In the genomic region with DNA sequence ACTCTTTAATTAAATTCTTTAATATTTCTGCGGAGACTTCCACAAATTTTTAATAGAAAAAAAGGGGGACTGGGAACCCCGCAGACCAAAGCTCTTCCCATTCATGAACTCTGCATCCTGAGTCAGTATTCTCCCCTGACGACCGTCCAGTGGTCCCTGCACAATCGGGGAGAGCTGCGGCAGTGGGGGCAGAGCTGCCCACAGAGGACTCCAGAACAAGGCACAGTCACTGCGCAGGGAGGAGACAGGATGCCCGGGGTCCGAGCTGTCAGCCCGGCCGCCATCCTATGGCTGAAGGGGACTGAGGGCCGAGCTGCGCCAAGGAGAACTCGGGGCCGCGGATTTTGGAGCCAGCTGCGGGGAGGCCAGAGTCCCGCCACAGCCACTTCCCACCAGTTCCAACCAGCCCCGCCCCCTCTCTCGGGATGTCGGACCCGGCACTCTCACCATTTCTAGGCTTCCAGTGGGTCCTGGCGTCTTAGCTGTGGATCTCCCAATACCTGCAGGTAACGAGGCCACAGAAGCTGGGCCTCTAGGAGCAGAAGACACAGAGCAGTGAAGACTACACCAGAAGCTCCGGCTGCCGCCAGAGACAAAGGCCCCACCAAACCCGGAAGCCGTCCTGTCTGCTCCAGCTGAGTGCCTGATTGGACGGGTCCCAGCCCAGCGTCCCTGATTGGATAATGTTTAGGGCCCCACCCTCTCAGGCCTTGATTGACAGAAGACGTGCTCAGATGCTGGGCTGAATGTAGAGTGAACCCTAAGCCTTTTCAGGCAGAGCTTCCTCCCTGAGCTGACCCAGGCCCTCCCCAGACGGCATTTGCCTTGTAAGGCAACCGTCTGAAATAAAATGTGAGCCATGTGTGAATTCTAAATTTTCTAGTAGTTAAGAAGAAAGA, we compare ENCODE assay signal across 7 cellular contexts.
DNase-seq lines count a peak whose midpoint lies in the region; ATAC-seq and TF ChIP-seq lines count a peak whose summit lies in the region.

A gene with protein sequence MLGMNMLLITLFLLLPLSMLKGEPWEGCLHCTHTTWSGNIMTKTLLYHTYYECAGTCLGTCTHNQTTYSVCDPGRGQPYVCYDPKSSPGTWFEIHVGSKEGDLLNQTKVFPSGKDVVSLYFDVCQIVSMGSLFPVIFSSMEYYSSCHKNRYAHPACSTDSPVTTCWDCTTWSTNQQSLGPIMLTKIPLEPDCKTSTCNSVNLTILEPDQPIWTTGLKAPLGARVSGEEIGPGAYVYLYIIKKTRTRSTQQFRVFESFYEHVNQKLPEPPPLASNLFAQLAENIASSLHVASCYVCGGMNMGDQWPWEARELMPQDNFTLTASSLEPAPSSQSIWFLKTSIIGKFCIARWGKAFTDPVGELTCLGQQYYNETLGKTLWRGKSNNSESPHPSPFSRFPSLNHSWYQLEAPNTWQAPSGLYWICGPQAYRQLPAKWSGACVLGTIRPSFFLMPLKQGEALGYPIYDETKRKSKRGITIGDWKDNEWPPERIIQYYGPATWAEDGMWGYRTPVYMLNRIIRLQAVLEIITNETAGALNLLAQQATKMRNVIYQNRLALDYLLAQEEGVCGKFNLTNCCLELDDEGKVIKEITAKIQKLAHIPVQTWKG (minus strand): TSS at position 594 of the 899 bp plus-strand sequence. CDS start 13,661 bp downstream, outside the sequence.

- peak; percentile 96 for TF ChIP-seq POLR2A in GM18505 (IDR thresholded peaks at IDR 0.05; ENCODE audit: borderline replicate concordance, extremely low read depth, insufficient read depth, insufficient read length)

- H3K4me3 ChIP-seq in astrocyte of the spinal cord (ENCODE audit: low read depth, low read length) (peak within 1 kb of the TSS; percentile 89), retinal pigment epithelial cell (ENCODE audit: low read length) (peak within 1 kb of the TSS; percentile 90)

- in situ Hi-C loops in astrocyte of the spinal cord (cut with HindIII; ENCODE audit: low sequenced_read_pairs) = no loop called here

- TF ChIP-seq CTCF in astrocyte of the spinal cord (IDR thresholded peaks at IDR 0.05; ENCODE audit: low read depth, low read length) = no peak
- TF ChIP-seq CTCF in retinal pigment epithelial cell (conservative IDR thresholded peaks at IDR 0.05; ENCODE audit: low read depth, low read length) = no peak

- DNase-seq in NCI-H2029 treated with DMSO at 0.1 percent for 48 hours (lab: John Stamatoyannopoulos, UW) = peak; percentile 89
- peak; percentile 83 for DNase-seq in T-helper 9 cell
- peak; percentile 95 for DNase-seq in astrocyte of the spinal cord (ENCODE audit: low read depth, low spot score)
- peak; percentile 63 to 99 (median 93) for DNase-seq in hypothalamus (lab: John Stamatoyannopoulos, UW)
- DNase-seq in retinal pigment epithelial cell (ENCODE audit: low read depth) = peak; percentile 91

- ATAC-seq in GM18505 (IDR thresholded peaks at IDR 0.05; ENCODE audit: unreplicated experiment) (peak; percentile 100), HG02970 (IDR thresholded peaks at IDR 0.05; ENCODE audit: low FRiP score, unreplicated experiment) (peak; percentile 100)

Comparison
In these comparisons a context has a peak if more than half of its experiments do, and no peak if none do; other contexts are left out.
1. Peak in every context shown above with its lines: DNase-seq, ATAC-seq and H3K4me3 ChIP-seq.